17 cellular contexts compared by ENCODE assay signal in genomic region chr20:23620670-23621386, GRCh38. TPM values are rescaled to one million over a fixed set of nuclear protein-coding genes. Genes with fewer than 3 reads are reported as not detected.
"Had no signal": no experiment of that assay in that cellular context is flagged by ENCODE, and none has a peak within 500 bp of the region (broad histone marks: within the 10 kb centered on the region; RNA-seq: fewer than 3 reads in every experiment).

No MANE protein-coding gene starts in this region.

RNA-seq across cellular contexts. Expression of gene CST9, which starts 15.1 kb away (rescaled TPM):
- total RNA-seq: activated B cell treated with CpG ODN at 0.5 μM for 24 hours; activated CD8-positive, alpha-beta T cell treated with anti-CD3 and anti-CD28 coated beads for 36 hours; activated T-cell treated with anti-CD3 and anti-CD28 coated beads, Interleukin-2, amount 50 U/mL, for 4 hours; activated T-helper 17 cell treated with anti-CD3 and anti-CD28 coated beads, Interleukin-2, amount 50 U/mL, for 72 hours; astrocyte; bronchial epithelial cell; chondrocyte; dermis blood vessel endothelial cell; endothelial cell of umbilical vein; esophagus squamous epithelium; fibroblast of lung; fibroblast of villous mesenchyme; gastroesophageal sphincter; glomerular endothelial cell; T-helper 17 cell had no signal
- polyA plus RNA-seq: adipose tissue, endothelial cell of umbilical vein, fibroblast of lung had no signal

RNA-seq across cellular contexts. Expression of gene CST3, which starts 16.9 kb away (rescaled TPM):
- total RNA-seq: activated B cell treated with CpG ODN at 0.5 μM for 24 hours; activated T-helper 17 cell treated with anti-CD3 and anti-CD28 coated beads, Interleukin-2, amount 50 U/mL, for 72 hours had no signal

RNA-seq across cellular contexts. Expression of gene CST9L, which starts 52.5 kb away (rescaled TPM):
- total RNA-seq: activated B cell treated with CpG ODN at 0.5 μM for 24 hours; activated CD8-positive, alpha-beta T cell treated with anti-CD3 and anti-CD28 coated beads for 36 hours; activated T-cell treated with anti-CD3 and anti-CD28 coated beads, Interleukin-2, amount 50 U/mL, for 4 hours; activated T-helper 17 cell treated with anti-CD3 and anti-CD28 coated beads, Interleukin-2, amount 50 U/mL, for 72 hours; astrocyte; bronchial epithelial cell; chondrocyte; dermis blood vessel endothelial cell; endothelial cell of umbilical vein; esophagus squamous epithelium; fibroblast of lung; fibroblast of villous mesenchyme; gastroesophageal sphincter; glomerular endothelial cell; T-helper 17 cell had no signal
- polyA plus RNA-seq: adipose tissue, endothelial cell of umbilical vein, esophagus, fibroblast of lung had no signal
